Comparison of ENCODE assay signal across 1 cellular context in the genomic region with DNA sequence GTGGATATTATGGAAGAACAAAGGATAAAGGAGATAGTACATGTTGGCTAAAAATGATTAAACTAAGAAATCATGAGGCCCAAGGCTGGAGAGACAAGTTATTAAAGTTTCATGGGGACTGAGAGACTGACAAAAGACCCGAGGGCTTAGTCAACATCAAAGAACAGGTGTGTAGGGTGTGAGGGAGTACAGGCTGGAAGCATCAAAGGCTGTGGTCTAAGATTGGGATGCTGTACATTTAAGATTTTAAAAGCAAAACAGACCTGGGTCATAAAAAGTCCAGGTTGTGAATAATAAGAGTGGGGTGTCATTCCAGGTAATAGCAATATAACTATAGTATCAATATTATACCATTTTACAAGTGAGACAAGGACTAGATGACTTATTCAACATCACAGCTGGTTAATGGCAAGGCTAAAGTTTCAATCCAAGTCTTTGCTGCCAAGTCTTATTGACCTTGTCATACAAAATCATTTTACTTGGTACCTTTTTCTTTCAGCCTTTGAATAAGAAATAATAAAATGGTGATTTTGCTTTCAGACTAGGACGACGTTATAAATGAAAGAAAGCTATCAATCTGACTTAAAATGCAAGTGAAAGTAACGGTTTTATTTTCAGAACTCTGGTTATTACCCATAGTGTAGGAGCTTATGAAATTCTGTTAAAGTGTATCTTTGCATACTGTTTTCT.
TF ChIP-seq lines count a peak whose summit lies in the region.

No MANE protein-coding gene starts in this region.

TF ChIP-seq in GM12878, 131 proteins besides CTCF, POLR2A, EP300 and RAD21 (continued from another document and continues in another):
- peak in 1 of 2 experiments; percentile 71; a peak in 1 of 4 replicates for TF ChIP-seq CEBPB (IDR thresholded peaks at IDR 0.05; ENCODE audit: borderline replicate concordance in 1 of 2, low read depth in 2 of 2, low read length in 2 of 2)
- TF ChIP-seq TCF12 (IDR thresholded peaks at IDR 0.05; ENCODE audit: low read depth, low read length): 0 out of 2 replicates have a peak, but pooled peaks have one; percentile 34
- TF ChIP-seq STAT3 (IDR thresholded peaks at IDR 0.05; ENCODE audit: low read depth, low read length): no peak; the same call in 1 of the 2 replicates
- TF ChIP-seq CBX5 (IDR thresholded peaks at IDR 0.05; ENCODE audit: low read depth): no peak
- TF ChIP-seq RUNX3 (IDR thresholded peaks at IDR 0.05; ENCODE audit: low read length): peak; percentile 64
- no peak for TF ChIP-seq POLR2AphosphoS2 (IDR thresholded peaks at IDR 0.05; ENCODE audit: low read depth, low read length)
- TF ChIP-seq, protein P1, sequence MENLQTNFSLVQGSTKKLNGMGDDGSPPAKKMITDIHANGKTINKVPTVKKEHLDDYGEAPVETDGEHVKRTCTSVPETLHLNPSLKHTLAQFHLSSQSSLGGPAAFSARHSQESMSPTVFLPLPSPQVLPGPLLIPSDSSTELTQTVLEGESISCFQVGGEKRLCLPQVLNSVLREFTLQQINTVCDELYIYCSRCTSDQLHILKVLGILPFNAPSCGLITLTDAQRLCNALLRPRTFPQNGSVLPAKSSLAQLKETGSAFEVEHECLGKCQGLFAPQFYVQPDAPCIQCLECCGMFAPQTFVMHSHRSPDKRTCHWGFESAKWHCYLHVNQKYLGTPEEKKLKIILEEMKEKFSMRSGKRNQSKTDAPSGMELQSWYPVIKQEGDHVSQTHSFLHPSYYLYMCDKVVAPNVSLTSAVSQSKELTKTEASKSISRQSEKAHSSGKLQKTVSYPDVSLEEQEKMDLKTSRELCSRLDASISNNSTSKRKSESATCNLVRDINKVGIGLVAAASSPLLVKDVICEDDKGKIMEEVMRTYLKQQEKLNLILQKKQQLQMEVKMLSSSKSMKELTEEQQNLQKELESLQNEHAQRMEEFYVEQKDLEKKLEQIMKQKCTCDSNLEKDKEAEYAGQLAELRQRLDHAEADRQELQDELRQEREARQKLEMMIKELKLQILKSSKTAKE (IDR thresholded peaks at IDR 0.05; ENCODE audit: low read depth, poor library complexity, severe bottlenecking): peak; percentile 82
- TF ChIP-seq BCL11A (IDR thresholded peaks at IDR 0.05; ENCODE audit: low read depth, low read length): peak; percentile 84
- TF ChIP-seq SMAD5 (IDR thresholded peaks at IDR 0.05; ENCODE audit: low read depth): no peak
- TF ChIP-seq SIX5 (IDR thresholded peaks at IDR 0.05; ENCODE audit: low read depth, low read length, severe bottlenecking): no peak
- no peak for TF ChIP-seq WRNIP1 (IDR thresholded peaks at IDR 0.05; ENCODE audit: borderline replicate concordance, low read depth, low read length)
- 0 out of 2 replicates have a peak, but pooled peaks have one; percentile 35 for TF ChIP-seq MYB (IDR thresholded peaks at IDR 0.05; ENCODE audit: borderline replicate concordance, low read depth, low read length)
- no peak; the same call in 1 of the 2 replicates for TF ChIP-seq CBFB (IDR thresholded peaks at IDR 0.05; ENCODE audit: low read depth)
- TF ChIP-seq TAF1 (IDR thresholded peaks at IDR 0.05; ENCODE audit: borderline replicate concordance, low read depth, low read length): no peak
- no peak; the same call in 1 of the 2 replicates for TF ChIP-seq TCF7 (IDR thresholded peaks at IDR 0.05; ENCODE audit: borderline replicate concordance)
- no peak for TF ChIP-seq RB1 (IDR thresholded peaks at IDR 0.05; ENCODE audit: borderline replicate concordance)
- TF ChIP-seq, protein P2, sequence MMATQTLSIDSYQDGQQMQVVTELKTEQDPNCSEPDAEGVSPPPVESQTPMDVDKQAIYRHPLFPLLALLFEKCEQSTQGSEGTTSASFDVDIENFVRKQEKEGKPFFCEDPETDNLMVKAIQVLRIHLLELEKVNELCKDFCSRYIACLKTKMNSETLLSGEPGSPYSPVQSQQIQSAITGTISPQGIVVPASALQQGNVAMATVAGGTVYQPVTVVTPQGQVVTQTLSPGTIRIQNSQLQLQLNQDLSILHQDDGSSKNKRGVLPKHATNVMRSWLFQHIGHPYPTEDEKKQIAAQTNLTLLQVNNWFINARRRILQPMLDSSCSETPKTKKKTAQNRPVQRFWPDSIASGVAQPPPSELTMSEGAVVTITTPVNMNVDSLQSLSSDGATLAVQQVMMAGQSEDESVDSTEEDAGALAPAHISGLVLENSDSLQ (IDR thresholded peaks at IDR 0.05): peak; percentile 53; the same call in 1 of the 2 replicates
- TF ChIP-seq, protein P3, sequence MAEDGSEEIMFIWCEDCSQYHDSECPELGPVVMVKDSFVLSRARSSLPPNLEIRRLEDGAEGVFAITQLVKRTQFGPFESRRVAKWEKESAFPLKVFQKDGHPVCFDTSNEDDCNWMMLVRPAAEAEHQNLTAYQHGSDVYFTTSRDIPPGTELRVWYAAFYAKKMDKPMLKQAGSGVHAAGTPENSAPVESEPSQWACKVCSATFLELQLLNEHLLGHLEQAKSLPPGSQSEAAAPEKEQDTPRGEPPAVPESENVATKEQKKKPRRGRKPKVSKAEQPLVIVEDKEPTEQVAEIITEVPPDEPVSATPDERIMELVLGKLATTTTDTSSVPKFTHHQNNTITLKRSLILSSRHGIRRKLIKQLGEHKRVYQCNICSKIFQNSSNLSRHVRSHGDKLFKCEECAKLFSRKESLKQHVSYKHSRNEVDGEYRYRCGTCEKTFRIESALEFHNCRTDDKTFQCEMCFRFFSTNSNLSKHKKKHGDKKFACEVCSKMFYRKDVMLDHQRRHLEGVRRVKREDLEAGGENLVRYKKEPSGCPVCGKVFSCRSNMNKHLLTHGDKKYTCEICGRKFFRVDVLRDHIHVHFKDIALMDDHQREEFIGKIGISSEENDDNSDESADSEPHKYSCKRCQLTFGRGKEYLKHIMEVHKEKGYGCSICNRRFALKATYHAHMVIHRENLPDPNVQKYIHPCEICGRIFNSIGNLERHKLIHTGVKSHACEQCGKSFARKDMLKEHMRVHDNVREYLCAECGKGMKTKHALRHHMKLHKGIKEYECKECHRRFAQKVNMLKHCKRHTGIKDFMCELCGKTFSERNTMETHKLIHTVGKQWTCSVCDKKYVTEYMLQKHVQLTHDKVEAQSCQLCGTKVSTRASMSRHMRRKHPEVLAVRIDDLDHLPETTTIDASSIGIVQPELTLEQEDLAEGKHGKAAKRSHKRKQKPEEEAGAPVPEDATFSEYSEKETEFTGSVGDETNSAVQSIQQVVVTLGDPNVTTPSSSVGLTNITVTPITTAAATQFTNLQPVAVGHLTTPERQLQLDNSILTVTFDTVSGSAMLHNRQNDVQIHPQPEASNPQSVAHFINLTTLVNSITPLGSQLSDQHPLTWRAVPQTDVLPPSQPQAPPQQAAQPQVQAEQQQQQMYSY (CRISPR knock-in tag; IDR thresholded peaks at IDR 0.05): no peak
- TF ChIP-seq, protein P4, sequence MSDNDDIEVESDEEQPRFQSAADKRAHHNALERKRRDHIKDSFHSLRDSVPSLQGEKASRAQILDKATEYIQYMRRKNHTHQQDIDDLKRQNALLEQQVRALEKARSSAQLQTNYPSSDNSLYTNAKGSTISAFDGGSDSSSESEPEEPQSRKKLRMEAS (IDR thresholded peaks at IDR 0.05; ENCODE audit: low read depth, low read length): no peak
- TF ChIP-seq, protein P5, sequence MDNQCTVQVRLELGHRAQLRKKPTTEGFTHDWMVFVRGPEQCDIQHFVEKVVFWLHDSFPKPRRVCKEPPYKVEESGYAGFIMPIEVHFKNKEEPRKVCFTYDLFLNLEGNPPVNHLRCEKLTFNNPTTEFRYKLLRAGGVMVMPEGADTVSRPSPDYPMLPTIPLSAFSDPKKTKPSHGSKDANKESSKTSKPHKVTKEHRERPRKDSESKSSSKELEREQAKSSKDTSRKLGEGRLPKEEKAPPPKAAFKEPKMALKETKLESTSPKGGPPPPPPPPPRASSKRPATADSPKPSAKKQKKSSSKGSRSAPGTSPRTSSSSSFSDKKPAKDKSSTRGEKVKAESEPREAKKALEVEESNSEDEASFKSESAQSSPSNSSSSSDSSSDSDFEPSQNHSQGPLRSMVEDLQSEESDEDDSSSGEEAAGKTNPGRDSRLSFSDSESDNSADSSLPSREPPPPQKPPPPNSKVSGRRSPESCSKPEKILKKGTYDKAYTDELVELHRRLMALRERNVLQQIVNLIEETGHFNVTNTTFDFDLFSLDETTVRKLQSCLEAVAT (IDR thresholded peaks at IDR 0.05): no peak
- TF ChIP-seq EZH2 (IDR thresholded peaks at IDR 0.05; ENCODE audit: borderline replicate concordance, control insufficient read depth, low read depth, low read length): no peak
- no peak for TF ChIP-seq ZBED1 (IDR thresholded peaks at IDR 0.05; ENCODE audit: borderline replicate concordance)
- TF ChIP-seq RCOR1 (conservative IDR thresholded peaks at IDR 0.05; ENCODE audit: low read depth, low read length): peak; percentile 88; the same call in 1 of the 2 replicates
- TF ChIP-seq MTA2 (IDR thresholded peaks at IDR 0.05; ENCODE audit: low read depth): peak; percentile 78
- TF ChIP-seq DPF2 (IDR thresholded peaks at IDR 0.05): peak; percentile 94
- no peak for TF ChIP-seq SMAD1 (IDR thresholded peaks at IDR 0.05; ENCODE audit: low read depth, partially characterized antibody)
- TF ChIP-seq ZNF384 (IDR thresholded peaks at IDR 0.05; ENCODE audit: borderline replicate concordance, low read depth, low read length): no peak
- no peak for TF ChIP-seq TARDBP (IDR thresholded peaks at IDR 0.05; ENCODE audit: borderline replicate concordance)
- peak; percentile 90 for TF ChIP-seq MEF2B (IDR thresholded peaks at IDR 0.05; ENCODE audit: partially characterized antibody, poor library complexity, severe bottlenecking)
- TF ChIP-seq BHLHE40 (IDR thresholded peaks at IDR 0.05; ENCODE audit: borderline replicate concordance in 1 of 2, low read depth in 2 of 2, low read length in 1 of 2): peak in 1 of 2 experiments; percentile 32; a peak in 1 of 4 replicates
- TF ChIP-seq HDGF (IDR thresholded peaks at IDR 0.05): no peak
- TF ChIP-seq MYC (IDR thresholded peaks at IDR 0.05; ENCODE audit: insufficient read depth, insufficient read length, insufficient replicate concordance, low read length, severe bottlenecking): no peak
- TF ChIP-seq SREBF1 (IDR thresholded peaks at IDR 0.05; ENCODE audit: low read length): no peak
- TF ChIP-seq, protein P6, sequence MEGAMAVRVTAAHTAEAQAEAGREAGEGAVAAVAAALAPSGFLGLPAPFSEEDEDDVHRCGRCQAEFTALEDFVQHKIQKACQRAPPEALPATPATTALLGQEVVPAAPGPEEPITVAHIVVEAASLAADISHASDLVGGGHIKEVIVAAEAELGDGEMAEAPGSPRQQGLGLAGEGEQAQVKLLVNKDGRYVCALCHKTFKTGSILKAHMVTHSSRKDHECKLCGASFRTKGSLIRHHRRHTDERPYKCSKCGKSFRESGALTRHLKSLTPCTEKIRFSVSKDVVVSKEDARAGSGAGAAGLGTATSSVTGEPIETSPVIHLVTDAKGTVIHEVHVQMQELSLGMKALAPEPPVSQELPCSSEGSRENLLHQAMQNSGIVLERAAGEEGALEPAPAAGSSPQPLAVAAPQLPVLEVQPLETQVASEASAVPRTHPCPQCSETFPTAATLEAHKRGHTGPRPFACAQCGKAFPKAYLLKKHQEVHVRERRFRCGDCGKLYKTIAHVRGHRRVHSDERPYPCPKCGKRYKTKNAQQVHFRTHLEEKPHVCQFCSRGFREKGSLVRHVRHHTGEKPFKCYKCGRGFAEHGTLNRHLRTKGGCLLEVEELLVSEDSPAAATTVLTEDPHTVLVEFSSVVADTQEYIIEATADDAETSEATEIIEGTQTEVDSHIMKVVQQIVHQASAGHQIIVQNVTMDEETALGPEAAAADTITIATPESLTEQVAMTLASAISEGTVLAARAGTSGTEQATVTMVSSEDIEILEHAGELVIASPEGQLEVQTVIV (IDR thresholded peaks at IDR 0.05; ENCODE audit: borderline replicate concordance, partially characterized antibody): no peak
- TF ChIP-seq SPI1 (IDR thresholded peaks at IDR 0.05; ENCODE audit: borderline replicate concordance, insufficient read depth, low read depth, low read length): no peak
- no peak for TF ChIP-seq CHD2 (IDR thresholded peaks at IDR 0.05; ENCODE audit: borderline replicate concordance, low read depth, low read length)
- peak; percentile 43 for TF ChIP-seq IKZF1 (conservative IDR thresholded peaks at IDR 0.05)
- no peak for TF ChIP-seq NRF1 (conservative IDR thresholded peaks at IDR 0.05; ENCODE audit: low read depth, low read length)
- TF ChIP-seq, protein P7, sequence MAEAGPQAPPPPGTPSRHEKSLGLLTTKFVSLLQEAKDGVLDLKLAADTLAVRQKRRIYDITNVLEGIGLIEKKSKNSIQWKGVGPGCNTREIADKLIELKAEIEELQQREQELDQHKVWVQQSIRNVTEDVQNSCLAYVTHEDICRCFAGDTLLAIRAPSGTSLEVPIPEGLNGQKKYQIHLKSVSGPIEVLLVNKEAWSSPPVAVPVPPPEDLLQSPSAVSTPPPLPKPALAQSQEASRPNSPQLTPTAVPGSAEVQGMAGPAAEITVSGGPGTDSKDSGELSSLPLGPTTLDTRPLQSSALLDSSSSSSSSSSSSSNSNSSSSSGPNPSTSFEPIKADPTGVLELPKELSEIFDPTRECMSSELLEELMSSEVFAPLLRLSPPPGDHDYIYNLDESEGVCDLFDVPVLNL (IDR thresholded peaks at IDR 0.05; ENCODE audit: low read depth, low read length): no peak
- TF ChIP-seq BRCA1 (IDR thresholded peaks at IDR 0.05; ENCODE audit: low read depth, low read length): no peak
- TF ChIP-seq, protein P8, sequence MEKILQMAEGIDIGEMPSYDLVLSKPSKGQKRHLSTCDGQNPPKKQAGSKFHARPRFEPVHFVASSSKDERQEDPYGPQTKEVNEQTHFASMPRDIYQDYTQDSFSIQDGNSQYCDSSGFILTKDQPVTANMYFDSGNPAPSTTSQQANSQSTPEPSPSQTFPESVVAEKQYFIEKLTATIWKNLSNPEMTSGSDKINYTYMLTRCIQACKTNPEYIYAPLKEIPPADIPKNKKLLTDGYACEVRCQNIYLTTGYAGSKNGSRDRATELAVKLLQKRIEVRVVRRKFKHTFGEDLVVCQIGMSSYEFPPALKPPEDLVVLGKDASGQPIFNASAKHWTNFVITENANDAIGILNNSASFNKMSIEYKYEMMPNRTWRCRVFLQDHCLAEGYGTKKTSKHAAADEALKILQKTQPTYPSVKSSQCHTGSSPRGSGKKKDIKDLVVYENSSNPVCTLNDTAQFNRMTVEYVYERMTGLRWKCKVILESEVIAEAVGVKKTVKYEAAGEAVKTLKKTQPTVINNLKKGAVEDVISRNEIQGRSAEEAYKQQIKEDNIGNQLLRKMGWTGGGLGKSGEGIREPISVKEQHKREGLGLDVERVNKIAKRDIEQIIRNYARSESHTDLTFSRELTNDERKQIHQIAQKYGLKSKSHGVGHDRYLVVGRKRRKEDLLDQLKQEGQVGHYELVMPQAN (conservative IDR thresholded peaks at IDR 0.05): no peak
- TF ChIP-seq, protein P9, sequence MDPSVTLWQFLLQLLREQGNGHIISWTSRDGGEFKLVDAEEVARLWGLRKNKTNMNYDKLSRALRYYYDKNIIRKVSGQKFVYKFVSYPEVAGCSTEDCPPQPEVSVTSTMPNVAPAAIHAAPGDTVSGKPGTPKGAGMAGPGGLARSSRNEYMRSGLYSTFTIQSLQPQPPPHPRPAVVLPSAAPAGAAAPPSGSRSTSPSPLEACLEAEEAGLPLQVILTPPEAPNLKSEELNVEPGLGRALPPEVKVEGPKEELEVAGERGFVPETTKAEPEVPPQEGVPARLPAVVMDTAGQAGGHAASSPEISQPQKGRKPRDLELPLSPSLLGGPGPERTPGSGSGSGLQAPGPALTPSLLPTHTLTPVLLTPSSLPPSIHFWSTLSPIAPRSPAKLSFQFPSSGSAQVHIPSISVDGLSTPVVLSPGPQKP (IDR thresholded peaks at IDR 0.05; ENCODE audit: low read depth, low read length): no peak
- TF ChIP-seq RBBP5 (conservative IDR thresholded peaks at IDR 0.05): no peak
- TF ChIP-seq SREBF2 (IDR thresholded peaks at IDR 0.05; ENCODE audit: low read length): no peak
- no peak for TF ChIP-seq ZNF274 (IDR thresholded peaks at IDR 0.05; ENCODE audit: insufficient read depth, insufficient read length)
